In the genomic region with DNA sequence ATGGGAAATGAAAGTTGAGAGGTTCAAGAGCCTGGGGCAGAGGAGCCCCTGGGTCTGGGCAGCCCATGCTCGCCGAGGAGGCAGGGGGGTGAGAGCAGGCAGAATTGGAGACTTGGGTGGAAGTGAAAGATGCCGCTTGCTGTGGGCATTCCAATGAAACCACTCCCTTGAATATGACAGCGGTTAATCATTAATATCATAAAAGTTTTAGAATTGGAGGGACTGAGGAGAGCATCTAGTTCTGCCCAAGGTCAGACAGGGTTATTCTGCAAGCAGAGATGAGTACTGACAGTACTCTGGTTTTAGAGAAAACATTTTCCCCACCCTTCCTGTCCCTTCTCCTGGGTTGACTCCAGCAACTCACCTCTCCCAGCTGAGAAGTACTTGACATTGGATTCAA, we compare ENCODE assay signal across 1 cellular context.
TF ChIP-seq lines count a peak whose summit lies in the region.

No MANE protein-coding gene starts in this region.

TF ChIP-seq in SK-N-SH treated with all-trans-retinoic acid at 6 μM for 48 hours, 23 proteins besides CTCF, POLR2A, EP300 and RAD21 (continued from another document):
- TF ChIP-seq, protein P1, sequence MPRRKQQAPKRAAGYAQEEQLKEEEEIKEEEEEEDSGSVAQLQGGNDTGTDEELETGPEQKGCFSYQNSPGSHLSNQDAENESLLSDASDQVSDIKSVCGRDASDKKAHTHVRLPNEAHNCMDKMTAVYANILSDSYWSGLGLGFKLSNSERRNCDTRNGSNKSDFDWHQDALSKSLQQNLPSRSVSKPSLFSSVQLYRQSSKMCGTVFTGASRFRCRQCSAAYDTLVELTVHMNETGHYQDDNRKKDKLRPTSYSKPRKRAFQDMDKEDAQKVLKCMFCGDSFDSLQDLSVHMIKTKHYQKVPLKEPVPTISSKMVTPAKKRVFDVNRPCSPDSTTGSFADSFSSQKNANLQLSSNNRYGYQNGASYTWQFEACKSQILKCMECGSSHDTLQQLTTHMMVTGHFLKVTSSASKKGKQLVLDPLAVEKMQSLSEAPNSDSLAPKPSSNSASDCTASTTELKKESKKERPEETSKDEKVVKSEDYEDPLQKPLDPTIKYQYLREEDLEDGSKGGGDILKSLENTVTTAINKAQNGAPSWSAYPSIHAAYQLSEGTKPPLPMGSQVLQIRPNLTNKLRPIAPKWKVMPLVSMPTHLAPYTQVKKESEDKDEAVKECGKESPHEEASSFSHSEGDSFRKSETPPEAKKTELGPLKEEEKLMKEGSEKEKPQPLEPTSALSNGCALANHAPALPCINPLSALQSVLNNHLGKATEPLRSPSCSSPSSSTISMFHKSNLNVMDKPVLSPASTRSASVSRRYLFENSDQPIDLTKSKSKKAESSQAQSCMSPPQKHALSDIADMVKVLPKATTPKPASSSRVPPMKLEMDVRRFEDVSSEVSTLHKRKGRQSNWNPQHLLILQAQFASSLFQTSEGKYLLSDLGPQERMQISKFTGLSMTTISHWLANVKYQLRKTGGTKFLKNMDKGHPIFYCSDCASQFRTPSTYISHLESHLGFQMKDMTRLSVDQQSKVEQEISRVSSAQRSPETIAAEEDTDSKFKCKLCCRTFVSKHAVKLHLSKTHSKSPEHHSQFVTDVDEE (CRISPR knock-in tag; IDR thresholded peaks at IDR 0.05): no peak
